2 cellular contexts compared by ENCODE assay signal in the genomic region with DNA sequence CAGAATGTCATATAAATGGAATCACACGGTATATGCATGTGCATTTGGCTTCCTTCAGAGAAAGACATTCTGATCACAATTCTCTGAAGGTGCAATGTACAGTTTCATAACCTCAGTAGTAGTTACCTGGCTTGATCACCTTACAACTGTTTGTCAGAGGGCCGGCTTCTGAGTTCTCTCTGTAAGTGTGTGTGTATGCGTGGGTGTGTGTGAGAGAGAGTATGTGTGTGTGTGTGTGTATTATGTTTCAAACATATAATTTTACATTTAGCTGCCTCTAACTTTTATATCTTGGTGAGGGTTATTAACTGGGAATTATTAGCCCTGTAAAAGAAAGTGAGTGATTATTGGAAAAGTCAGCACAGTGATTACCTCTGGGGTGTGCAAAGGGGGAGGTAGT.
TF ChIP-seq lines count a peak whose summit lies in the region.

No MANE protein-coding gene starts in this region.

TF ChIP-seq in HepG2, 621 proteins besides CTCF, POLR2A, EP300 and RAD21:
- TF ChIP-seq, protein P1, sequence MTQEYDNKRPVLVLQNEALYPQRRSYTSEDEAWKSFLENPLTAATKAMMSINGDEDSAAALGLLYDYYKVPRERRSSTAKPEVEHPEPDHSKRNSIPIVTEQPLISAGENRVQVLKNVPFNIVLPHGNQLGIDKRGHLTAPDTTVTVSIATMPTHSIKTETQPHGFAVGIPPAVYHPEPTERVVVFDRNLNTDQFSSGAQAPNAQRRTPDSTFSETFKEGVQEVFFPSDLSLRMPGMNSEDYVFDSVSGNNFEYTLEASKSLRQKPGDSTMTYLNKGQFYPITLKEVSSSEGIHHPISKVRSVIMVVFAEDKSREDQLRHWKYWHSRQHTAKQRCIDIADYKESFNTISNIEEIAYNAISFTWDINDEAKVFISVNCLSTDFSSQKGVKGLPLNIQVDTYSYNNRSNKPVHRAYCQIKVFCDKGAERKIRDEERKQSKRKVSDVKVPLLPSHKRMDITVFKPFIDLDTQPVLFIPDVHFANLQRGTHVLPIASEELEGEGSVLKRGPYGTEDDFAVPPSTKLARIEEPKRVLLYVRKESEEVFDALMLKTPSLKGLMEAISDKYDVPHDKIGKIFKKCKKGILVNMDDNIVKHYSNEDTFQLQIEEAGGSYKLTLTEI (CRISPR knock-in tag; conservative IDR thresholded peaks at IDR 0.05): no peak
- TF ChIP-seq ZNF317 (CRISPR knock-in tag; IDR thresholded peaks at IDR 0.05) (no peak), TP53 (CRISPR knock-in tag; conservative IDR thresholded peaks at IDR 0.05) (no peak), ASH2L (IDR thresholded peaks at IDR 0.05; ENCODE audit: insufficient read length, low read depth, low read length) (no peak), FOXK1 (CRISPR knock-in tag; IDR thresholded peaks at IDR 0.05; ENCODE audit: borderline replicate concordance, low read depth) (no peak), KAT2B (IDR thresholded peaks at IDR 0.05; ENCODE audit: borderline replicate concordance, low read depth, low read length) (no peak), GATAD1 (CRISPR knock-in tag; IDR thresholded peaks at IDR 0.05) (no peak), ZNF672 (CRISPR knock-in tag; IDR thresholded peaks at IDR 0.05) (no peak), HNRNPL (IDR thresholded peaks at IDR 0.05; ENCODE audit: low read depth, low read length) (no peak), FOXA3 (CRISPR knock-in tag; IDR thresholded peaks at IDR 0.05) (no peak), IRF2 (CRISPR knock-in tag; IDR thresholded peaks at IDR 0.05) (no peak), ZNF331 (CRISPR knock-in tag; IDR thresholded peaks at IDR 0.05) (no peak), ZNF335 (CRISPR knock-in tag; IDR thresholded peaks at IDR 0.05) (no peak), ZNF775 (CRISPR knock-in tag; IDR thresholded peaks at IDR 0.05; ENCODE audit: borderline replicate concordance) (no peak), GPN1 (CRISPR knock-in tag; IDR thresholded peaks at IDR 0.05; ENCODE audit: borderline replicate concordance) (no peak), GABPA (IDR thresholded peaks at IDR 0.05; ENCODE audit: low read depth, low read length) (no peak), GABPA (CRISPR knock-in tag; IDR thresholded peaks at IDR 0.05; ENCODE audit: low read depth) (no peak)
- TF ChIP-seq, protein P2, sequence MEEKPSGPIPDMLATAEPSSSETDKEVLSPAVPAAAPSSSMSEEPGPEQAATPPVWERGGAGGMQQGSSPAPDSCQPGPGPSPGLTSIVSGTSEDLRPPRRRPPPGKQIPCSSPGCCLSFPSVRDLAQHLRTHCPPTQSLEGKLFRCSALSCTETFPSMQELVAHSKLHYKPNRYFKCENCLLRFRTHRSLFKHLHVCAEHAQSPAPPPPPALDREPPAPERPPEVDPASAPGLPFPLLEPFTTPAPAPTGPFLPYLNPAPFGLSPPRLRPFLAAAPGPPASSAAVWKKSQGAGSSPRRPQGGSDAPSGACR (CRISPR knock-in tag; IDR thresholded peaks at IDR 0.05): no peak
- TF ChIP-seq, protein P3, sequence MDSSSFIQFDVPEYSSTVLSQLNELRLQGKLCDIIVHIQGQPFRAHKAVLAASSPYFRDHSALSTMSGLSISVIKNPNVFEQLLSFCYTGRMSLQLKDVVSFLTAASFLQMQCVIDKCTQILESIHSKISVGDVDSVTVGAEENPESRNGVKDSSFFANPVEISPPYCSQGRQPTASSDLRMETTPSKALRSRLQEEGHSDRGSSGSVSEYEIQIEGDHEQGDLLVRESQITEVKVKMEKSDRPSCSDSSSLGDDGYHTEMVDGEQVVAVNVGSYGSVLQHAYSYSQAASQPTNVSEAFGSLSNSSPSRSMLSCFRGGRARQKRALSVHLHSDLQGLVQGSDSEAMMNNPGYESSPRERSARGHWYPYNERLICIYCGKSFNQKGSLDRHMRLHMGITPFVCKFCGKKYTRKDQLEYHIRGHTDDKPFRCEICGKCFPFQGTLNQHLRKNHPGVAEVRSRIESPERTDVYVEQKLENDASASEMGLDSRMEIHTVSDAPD (CRISPR knock-in tag; IDR thresholded peaks at IDR 0.05): no peak
- TF ChIP-seq, protein P4, sequence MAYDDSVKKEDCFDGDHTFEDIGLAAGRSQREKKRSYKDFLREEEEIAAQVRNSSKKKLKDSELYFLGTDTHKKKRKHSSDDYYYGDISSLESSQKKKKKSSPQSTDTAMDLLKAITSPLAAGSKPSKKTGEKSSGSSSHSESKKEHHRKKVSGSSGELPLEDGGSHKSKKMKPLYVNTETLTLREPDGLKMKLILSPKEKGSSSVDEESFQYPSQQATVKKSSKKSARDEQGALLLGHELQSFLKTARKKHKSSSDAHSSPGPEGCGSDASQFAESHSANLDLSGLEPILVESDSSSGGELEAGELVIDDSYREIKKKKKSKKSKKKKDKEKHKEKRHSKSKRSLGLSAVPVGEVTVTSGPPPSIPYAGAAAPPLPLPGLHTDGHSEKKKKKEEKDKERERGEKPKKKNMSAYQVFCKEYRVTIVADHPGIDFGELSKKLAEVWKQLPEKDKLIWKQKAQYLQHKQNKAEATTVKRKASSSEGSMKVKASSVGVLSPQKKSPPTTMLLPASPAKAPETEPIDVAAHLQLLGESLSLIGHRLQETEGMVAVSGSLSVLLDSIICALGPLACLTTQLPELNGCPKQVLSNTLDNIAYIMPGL (CRISPR knock-in tag; IDR thresholded peaks at IDR 0.05; ENCODE audit: borderline replicate concordance in 1 of 2, low read depth in 1 of 2): no peak

TF ChIP-seq in K562, 482 proteins besides CTCF, POLR2A, EP300 and RAD21:
- TF ChIP-seq FIP1L1 (IDR thresholded peaks at IDR 0.05; ENCODE audit: low read depth, low read length, poor library complexity, severe bottlenecking) (no peak), EGR1 (conservative IDR thresholded peaks at IDR 0.05) (peak; percentile 51)
TF ChIP-seq in K562: peak in this region for 1.
